In the genomic region with DNA sequence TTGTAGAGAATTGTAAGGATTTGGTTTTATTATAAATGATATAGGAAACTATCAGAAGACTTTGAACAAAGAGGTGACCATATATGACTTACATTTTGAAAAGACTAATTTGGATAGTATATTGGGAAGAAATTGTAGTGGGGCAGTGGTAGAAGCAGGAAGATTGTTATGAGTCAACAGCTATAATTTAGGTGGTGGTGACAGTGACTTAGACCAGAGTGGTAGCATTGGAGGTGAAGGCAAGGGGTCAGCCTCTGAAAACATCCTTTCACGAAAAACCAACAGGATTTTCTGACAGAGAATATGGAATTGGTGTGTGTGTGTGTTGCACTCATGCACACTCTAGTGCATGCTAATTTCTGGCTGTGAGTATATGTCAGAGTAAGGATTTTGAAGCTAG, we compare ENCODE assay signal across 18 cellular contexts.
DNase-seq lines count a peak whose midpoint lies in the region; ATAC-seq lines count a peak whose summit lies in the region.
"Had no signal": no experiment of that assay in that cellular context is flagged by ENCODE, and none has a peak within 500 bp of the region (broad histone marks: within the 10 kb centered on the region; RNA-seq: fewer than 3 reads in every experiment).

No MANE protein-coding gene starts in this region.

- ATAC-seq in GM18867 (IDR thresholded peaks at IDR 0.05; ENCODE audit: unreplicated experiment), result peak; percentile 60
- ATAC-seq in GM21786 (IDR thresholded peaks at IDR 0.05; ENCODE audit: unreplicated experiment), result peak; percentile 44
- ATAC-seq in HG03139 (IDR thresholded peaks at IDR 0.05; ENCODE audit: unreplicated experiment), result peak; percentile 34
- peak; percentile 14 for ATAC-seq in stimulated activated effector memory CD8-positive, alpha-beta T cell treated with anti-CD3 and anti-CD28 coated beads, Interleukin-12 subunit alpha, Interleukin-12 subunit beta, amount 100 ng/mL, for 72 hours
- ATAC-seq: lower lobe of right lung had no signal

- no peak overlapping the region for H3K27ac Mint-ChIP-seq in stimulated activated effector memory CD8-positive, alpha-beta T cell treated with anti-CD3 and anti-CD28 coated beads, Interleukin-12 subunit alpha, Interleukin-12 subunit beta, amount 100 ng/mL, for 72 hours
- H3K27ac Mint-ChIP-seq: CD4-positive, alpha-beta memory T cell; stimulated activated naive CD8-positive, alpha-beta T cell treated with anti-CD3 and anti-CD28 coated beads, Interleukin-15, Interleukin-2, amounts not matched to agents 100 ng/mL and 50 ng/mL, for 24 hours had no signal

- no peaks in the 10 kb centered on the region for H3K9me3 Mint-ChIP-seq in stimulated activated effector memory CD8-positive, alpha-beta T cell treated with anti-CD3 and anti-CD28 coated beads, Interleukin-12 subunit alpha, Interleukin-12 subunit beta, amount 100 ng/mL, for 72 hours
- H3K9me3 Mint-ChIP-seq: stimulated activated naive CD8-positive, alpha-beta T cell treated with anti-CD3 and anti-CD28 coated beads, Interleukin-15, Interleukin-2, amounts not matched to agents 100 ng/mL and 50 ng/mL, for 24 hours had no signal

- no peaks in the 10 kb centered on the region for H3K36me3 Mint-ChIP-seq in stimulated activated effector memory CD8-positive, alpha-beta T cell treated with anti-CD3 and anti-CD28 coated beads, Interleukin-12 subunit alpha, Interleukin-12 subunit beta, amount 100 ng/mL, for 72 hours
- H3K36me3 Mint-ChIP-seq: CD4-positive, alpha-beta memory T cell had no signal

- no peak overlapping the region for H3K4me3 Mint-ChIP-seq in stimulated activated effector memory CD8-positive, alpha-beta T cell treated with anti-CD3 and anti-CD28 coated beads, Interleukin-12 subunit alpha, Interleukin-12 subunit beta, amount 100 ng/mL, for 72 hours
- H3K4me3 Mint-ChIP-seq: CD4-positive, alpha-beta memory T cell; stimulated activated naive CD8-positive, alpha-beta T cell treated with anti-CD3 and anti-CD28 coated beads, Interleukin-15, Interleukin-2, amounts not matched to agents 100 ng/mL and 50 ng/mL, for 24 hours had no signal

- H3K4me1 Mint-ChIP-seq in stimulated activated effector memory CD8-positive, alpha-beta T cell treated with anti-CD3 and anti-CD28 coated beads, Interleukin-12 subunit alpha, Interleukin-12 subunit beta, amount 100 ng/mL, for 72 hours, result no peaks in the 10 kb centered on the region
- H3K4me1 Mint-ChIP-seq: CD4-positive, alpha-beta memory T cell had no signal

- no peak for DNase-seq in stimulated activated effector memory CD8-positive, alpha-beta T cell treated with anti-CD3 and anti-CD28 coated beads, Interleukin-12 subunit alpha, Interleukin-12 subunit beta, amount 100 ng/mL, for 72 hours (ENCODE audit: low spot score in 2 of 2)
- DNase-seq in activated gamma-delta T cell treated with Interleukin-2 at 50 U/mL for 16 hours, result no peak
- DNase-seq in RKO (ENCODE audit: low spot score), result no peak
- no peak for DNase-seq in stimulated activated CD4-positive, alpha-beta T cell treated with anti-CD3 and anti-CD28 coated beads, Interleukin-2, amount 100 ng/mL, for 24 hours
- DNase-seq: CD4-positive, alpha-beta memory T cell; DMS53; effector CD4-positive, alpha-beta T cell; lower lobe of right lung; MV-4-11; NCI-H1930; NCI-H2227 treated with DMSO at 0.1 percent for 48 hours; NCI-H82; Right ventricle myocardium superior; tibial artery had no signal
